ENCODE assay signal across 1 cellular context in genomic region chr3:49700014-49700413, GRCh38.
TF ChIP-seq lines count a peak whose summit lies in the region.

No MANE protein-coding gene starts in this region.

TF ChIP-seq in HepG2, 621 proteins besides CTCF, POLR2A, EP300 and RAD21:
- TF ChIP-seq ZFP36L2 (CRISPR knock-in tag; IDR thresholded peaks at IDR 0.05) (no peak), RFXAP (CRISPR knock-in tag; IDR thresholded peaks at IDR 0.05; ENCODE audit: borderline replicate concordance) (no peak), STAT6 (CRISPR knock-in tag; IDR thresholded peaks at IDR 0.05; ENCODE audit: borderline replicate concordance) (no peak), ZNF276 (CRISPR knock-in tag; IDR thresholded peaks at IDR 0.05; ENCODE audit: low read depth) (no peak), ZBTB21 (CRISPR knock-in tag; IDR thresholded peaks at IDR 0.05) (no peak), RORA (CRISPR knock-in tag; IDR thresholded peaks at IDR 0.05) (no peak), ZNF740 (CRISPR knock-in tag; IDR thresholded peaks at IDR 0.05) (no peak), MTF2 (CRISPR knock-in tag; IDR thresholded peaks at IDR 0.05; ENCODE audit: borderline replicate concordance) (no peak), ZFP90 (CRISPR knock-in tag; IDR thresholded peaks at IDR 0.05; ENCODE audit: borderline replicate concordance) (no peak), ZNF782 (CRISPR knock-in tag; IDR thresholded peaks at IDR 0.05; ENCODE audit: borderline replicate concordance) (no peak), YY1 (IDR thresholded peaks at IDR 0.05; ENCODE audit: insufficient read depth, insufficient replicate concordance, low read depth, low read length) (no peak)
